ENCODE assay signal across 8 cellular contexts in genomic region chr19:48991823-48992570, GRCh38. TPM values are rescaled to one million over a fixed set of nuclear protein-coding genes. Genes with fewer than 3 reads are reported as not detected.
DNase-seq lines count a peak whose midpoint lies in the region; TF ChIP-seq lines count a peak whose summit lies in the region.

No MANE protein-coding gene starts in this region.

- peaks cover 9% of the 10 kb centered on the region for H3K4me1 ChIP-seq in mucosa of stomach (ENCODE audit: control insufficient read depth, insufficient read depth, low read length)

- TF ChIP-seq CTCF in AG04450 (IDR thresholded peaks at IDR 0.05; ENCODE audit: low read depth, low read length): no peak

- POLR2A ChIA-PET in AG04450 (lab: Yijun Ruan, JAX): interaction anchor here (0.5 to 3.0 kb wide), 8 partner anchors 13 to 119 kb away, joined by 3 to 22 read pairs (median 8); partner anchors contain the start of genes FTL and PPP1R15A

- H3K27me3 ChIP-seq in AG04450 (ENCODE audit: control insufficient read depth, insufficient read depth, low read length) (no peaks in the 10 kb centered on the region), mucosa of stomach (ENCODE audit: control insufficient read depth, insufficient read depth, low read length) (no peaks in the 10 kb centered on the region)

- H3K4me3 ChIP-seq in AG04450 (ENCODE audit: low read depth, low read length) (peak overlapping the region; percentile 96), mucosa of stomach (ENCODE audit: low read length) (peak overlapping the region; percentile 98)

- no peaks in the 10 kb centered on the region for H3K9me3 ChIP-seq in AG04450 (ENCODE audit: control insufficient read depth, insufficient read depth, low read length)
- no peaks in the 10 kb centered on the region for H3K9me3 ChIP-seq in mucosa of stomach (ENCODE audit: control insufficient read depth, low read length)

- CTCF ChIA-PET in AG04450 (lab: Charles Lee): interaction anchor here (0.5 to 3.0 kb wide), 11 partner anchors 9 to 204 kb away, joined by 3 to 61 read pairs (median 4); no protein-coding TSS in a partner anchor

- H3K36me3 ChIP-seq in mucosa of stomach (ENCODE audit: control insufficient read depth, insufficient read depth, low read length): no peaks in the 10 kb centered on the region

- peak overlapping the region; percentile 68 for H3K27ac ChIP-seq in AG04450 (ENCODE audit: low read depth, low read length)
- peak overlapping the region; percentile 85 for H3K27ac ChIP-seq in epithelial cell of prostate

- peak; percentile 62 for DNase-seq in AG04450 (ENCODE audit: low read depth, low spot score)
- DNase-seq in H4 (ENCODE audit: low spot score): peak; percentile 74
- peak; percentile 50 for DNase-seq in SW480 (ENCODE audit: low spot score)
- peak; percentile 34 for DNase-seq in epithelial cell of prostate (ENCODE audit: low read depth, low spot score)
- DNase-seq in T1000 (lab: John Stamatoyannopoulos, UW): no peak
- no peak for DNase-seq in NCI-H1930 (lab: John Stamatoyannopoulos, UW)
- DNase-seq in NCI-H510A treated with DMSO at 0.1 percent for 48 hours (lab: John Stamatoyannopoulos, UW): no peak

- H3K9ac ChIP-seq in mucosa of stomach (ENCODE audit: low read length): peak overlapping the region; percentile 98

RNA-seq across cellular contexts. Expression of gene GYS1, which starts 1.1 kb away (rescaled TPM):
- 19.5 and 24.1 TPM in 2 replicates for polyA plus RNA-seq in AG04450 (2011; rRNA removed)
- polyA minus RNA-seq in AG04450 (2011; rRNA and poly(A)+ RNA removed): 33.6 and 40.9 TPM in 2 replicates
- 31.7 and 31.9 TPM in 2 replicates for total RNA-seq in H4 (2014; rRNA removed; shearing (Covaris generic))

RNA-seq across cellular contexts. Expression of gene RUVBL2, which starts 1.7 kb away (rescaled TPM):
- polyA plus RNA-seq in AG04450 (2011; rRNA removed): 107 and 131 TPM in 2 replicates
- polyA minus RNA-seq in AG04450 (2011; rRNA and poly(A)+ RNA removed): 128 and 170 TPM in 2 replicates
- 353 and 374 TPM in 2 replicates for total RNA-seq in H4 (2014; rRNA removed; shearing (Covaris generic))

RNA-seq across cellular contexts. Expression of gene LHB, which starts 24.9 kb away (rescaled TPM):
- 0.31 TPM in 1 of 2 replicates, not detected in the other for polyA plus RNA-seq in AG04450 (2011; rRNA removed)
- not detected in 2 replicates for polyA minus RNA-seq in AG04450 (2011; rRNA and poly(A)+ RNA removed)
- total RNA-seq in H4 (2014; rRNA removed; shearing (Covaris generic)): not detected in 2 replicates

RNA-seq across cellular contexts. Expression of gene FTL, which starts 26.9 kb away (rescaled TPM):
- 3,644 and 5,326 TPM in 2 replicates for polyA plus RNA-seq in AG04450 (2011; rRNA removed)
- polyA minus RNA-seq in AG04450 (2011; rRNA and poly(A)+ RNA removed): 1,419 and 2,011 TPM in 2 replicates
- total RNA-seq in H4 (2014; rRNA removed; shearing (Covaris generic)): 22,782 and 25,960 TPM in 2 replicates

RNA-seq across cellular contexts. Expression of gene CGB3, which starts 32.1 kb away (rescaled TPM):
- polyA plus RNA-seq in AG04450 (2011; rRNA removed): not detected in 2 replicates
- polyA minus RNA-seq in AG04450 (2011; rRNA and poly(A)+ RNA removed): not detected in 2 replicates
- not detected in 2 replicates for total RNA-seq in H4 (2014; rRNA removed; shearing (Covaris generic))

Comparison
In these comparisons a context has a peak if more than half of its experiments do, and no peak if none do; other contexts are left out.
1. DNase-seq: peak in AG04450 (single experiment), H4 (single experiment), SW480 (single experiment) and epithelial cell of prostate (single experiment); none in T1000 (single experiment), NCI-H1930 (0 of 2) and NCI-H510A treated with DMSO at 0.1 percent for 48 hours (single experiment).